Comparison of ENCODE assay signal across 14 cellular contexts in the genomic region with DNA sequence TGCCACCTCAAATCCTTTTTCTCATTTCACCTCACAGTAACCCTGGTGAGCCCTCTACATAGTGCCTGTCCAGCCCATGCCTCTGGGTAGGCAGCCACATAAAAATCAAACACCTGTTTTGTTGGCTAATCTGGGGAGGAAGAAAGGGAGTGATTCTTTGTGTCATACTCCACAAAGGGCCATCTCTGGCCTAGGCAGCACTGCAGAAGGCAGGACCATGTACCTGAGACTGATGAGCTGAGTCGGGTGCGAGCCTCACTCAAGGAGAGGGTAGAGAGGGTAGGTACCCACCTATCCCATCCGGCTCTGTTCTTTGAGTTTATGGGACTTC. TPM values are rescaled to one million over a fixed set of nuclear protein-coding genes. Genes with fewer than 3 reads are reported as not detected.
DNase-seq lines count a peak whose midpoint lies in the region; ATAC-seq, FAIRE-seq and TF ChIP-seq lines count a peak whose summit lies in the region.
"Had no signal": no experiment of that assay in that cellular context is flagged by ENCODE, and none has a peak within 500 bp of the region (broad histone marks: within the 10 kb centered on the region; RNA-seq: fewer than 3 reads in every experiment).

No MANE protein-coding gene starts in this region.

- no peak for DNase-seq in activated CD8-positive, alpha-beta T cell treated with anti-CD3 and anti-CD28 coated beads, Interleukin-2, amount 10 ng/mL, durations not matched to agents 7 days and 5 days
- DNase-seq in activated CD8-positive, alpha-beta T cell treated with anti-CD3 and anti-CD28 coated beads for 36 hours, result no peak
- DNase-seq in myocyte (ENCODE audit: low read depth) (peak; percentile 52), upper lobe of left lung (no peak), frontal cortex (ENCODE audit: low spot score in 2 of 2) (no peak), cerebellar cortex (ENCODE audit: low spot score) (no peak)
- DNase-seq in effector CD8-positive, alpha-beta T cell (lab: John Stamatoyannopoulos, UW), result no peak
- DNase-seq: activated T-cell treated with anti-CD3 and anti-CD28 coated beads, Interleukin-2, amount 50 U/mL, for 24 hours; anterior cingulate cortex; NCI-H1048; WERI-Rb-1 had no signal

- H3K4me3 ChIP-seq in esophagus (ENCODE audit: low read depth in 1 of 2, low read length in 2 of 2) (no peak overlapping the region), upper lobe of left lung (no peak overlapping the region)

- POLR2A ChIA-PET in activated CD8-positive, alpha-beta T cell treated with anti-CD3 and anti-CD28 coated beads, Interleukin-2, amount 10 ng/mL, durations not matched to agents 7 days and 5 days (lab: Charles Lee), result no interaction called here
- POLR2A ChIA-PET in activated CD8-positive, alpha-beta T cell treated with anti-CD3 and anti-CD28 coated beads for 36 hours (lab: Charles Lee), result no interaction called here

- WGBS in esophagus, 2 donors, result 97 to 98% methylated on average over 3 of the region's 3 CpGs
- 91 to 100% methylated on average over 3 of the region's 3 CpGs for WGBS in upper lobe of left lung, 2 donors

- FAIRE-seq in frontal cortex (lab: Jason Lieb, UNC), result no peak
- FAIRE-seq: A204.1, D721Med had no signal

- TF ChIP-seq CTCF in activated CD8-positive, alpha-beta T cell treated with anti-CD3 and anti-CD28 coated beads for 36 hours (IDR thresholded peaks at IDR 0.05), result no peak
- TF ChIP-seq CTCF in upper lobe of left lung (IDR thresholded peaks at IDR 0.05), result no peak

- H3K36me3 ChIP-seq in esophagus (ENCODE audit: control insufficient read depth in 2 of 2, insufficient read depth in 2 of 2, low read length in 1 of 2) (no peaks in the 10 kb centered on the region), upper lobe of left lung (no peaks in the 10 kb centered on the region)

- peak; percentile 15 for ATAC-seq in activated CD8-positive, alpha-beta T cell treated with anti-CD3 and anti-CD28 coated beads, Interleukin-2, amount 10 ng/mL, durations not matched to agents 7 days and 5 days
- ATAC-seq in activated CD8-positive, alpha-beta T cell treated with anti-CD3 and anti-CD28 coated beads for 36 hours, result no peak
- no peak for ATAC-seq in upper lobe of left lung (ENCODE audit: low FRiP score in 2 of 2)

- intact Hi-C loops in activated CD8-positive, alpha-beta T cell treated with anti-CD3 and anti-CD28 coated beads for 36 hours (cut with micrococcal nuclease), result loop anchor here (10.0 kb wide), 1 partner anchor 103 kb away; no protein-coding TSS in a partner anchor

- H3K27ac ChIP-seq in esophagus (ENCODE audit: low read depth in 2 of 2, low read length in 1 of 2) (peak overlapping the region; percentile 61 to 87), upper lobe of left lung (peak overlapping the region; percentile 45 to 59 (median 57))
- H3K27ac ChIP-seq: WERI-Rb-1 had no signal

- H3K9me3 ChIP-seq in esophagus (ENCODE audit: control insufficient read depth in 2 of 2, insufficient read depth in 1 of 2, low read depth in 1 of 2, low read length in 1 of 2), result no peaks in the 10 kb centered on the region
- H3K9me3 ChIP-seq in upper lobe of left lung, result no peaks in the 10 kb centered on the region

- H3K9me3 Mint-ChIP-seq in activated CD8-positive, alpha-beta T cell treated with anti-CD3 and anti-CD28 coated beads, Interleukin-2, amount 10 ng/mL, durations not matched to agents 7 days and 5 days (ENCODE audit: insufficient read depth), result no peaks in the 10 kb centered on the region
- no peaks in the 10 kb centered on the region for H3K9me3 Mint-ChIP-seq in activated CD8-positive, alpha-beta T cell treated with anti-CD3 and anti-CD28 coated beads for 36 hours
- H3K9me3 Mint-ChIP-seq: activated T-cell treated with anti-CD3 and anti-CD28 coated beads, Interleukin-2, amount 50 U/mL, for 24 hours had no signal

- TF ChIP-seq EP300 in upper lobe of left lung (IDR thresholded peaks at IDR 0.05), result no peak

- H3K4me3 Mint-ChIP-seq in activated CD8-positive, alpha-beta T cell treated with anti-CD3 and anti-CD28 coated beads, Interleukin-2, amount 10 ng/mL, durations not matched to agents 7 days and 5 days, result no peak overlapping the region
- no peak overlapping the region for H3K4me3 Mint-ChIP-seq in activated CD8-positive, alpha-beta T cell treated with anti-CD3 and anti-CD28 coated beads for 36 hours
- H3K4me3 Mint-ChIP-seq: activated T-cell treated with anti-CD3 and anti-CD28 coated beads, Interleukin-2, amount 50 U/mL, for 24 hours had no signal

- no peaks in the 10 kb centered on the region for H3K36me3 Mint-ChIP-seq in activated CD8-positive, alpha-beta T cell treated with anti-CD3 and anti-CD28 coated beads, Interleukin-2, amount 10 ng/mL, durations not matched to agents 7 days and 5 days (ENCODE audit: low read depth)
- H3K36me3 Mint-ChIP-seq in activated CD8-positive, alpha-beta T cell treated with anti-CD3 and anti-CD28 coated beads for 36 hours (ENCODE audit: low read depth), result no peaks in the 10 kb centered on the region

- peaks cover 5% of the 10 kb centered on the region for H3K27me3 Mint-ChIP-seq in activated CD8-positive, alpha-beta T cell treated with anti-CD3 and anti-CD28 coated beads, Interleukin-2, amount 10 ng/mL, durations not matched to agents 7 days and 5 days (ENCODE audit: low read depth)
- H3K27me3 Mint-ChIP-seq in activated CD8-positive, alpha-beta T cell treated with anti-CD3 and anti-CD28 coated beads for 36 hours, result no peaks in the 10 kb centered on the region
- H3K27me3 Mint-ChIP-seq: activated T-cell treated with anti-CD3 and anti-CD28 coated beads, Interleukin-2, amount 50 U/mL, for 24 hours had no signal

- TF ChIP-seq POLR2A in upper lobe of left lung (IDR thresholded peaks at IDR 0.05), result no peak

- H3K27ac Mint-ChIP-seq in activated CD8-positive, alpha-beta T cell treated with anti-CD3 and anti-CD28 coated beads, Interleukin-2, amount 10 ng/mL, durations not matched to agents 7 days and 5 days, result no peak overlapping the region
- no peak overlapping the region for H3K27ac Mint-ChIP-seq in activated CD8-positive, alpha-beta T cell treated with anti-CD3 and anti-CD28 coated beads for 36 hours
- H3K27ac Mint-ChIP-seq: activated T-cell treated with anti-CD3 and anti-CD28 coated beads, Interleukin-2, amount 50 U/mL, for 24 hours had no signal

- H3K4me1 Mint-ChIP-seq in activated CD8-positive, alpha-beta T cell treated with anti-CD3 and anti-CD28 coated beads, Interleukin-2, amount 10 ng/mL, durations not matched to agents 7 days and 5 days (ENCODE audit: low read depth), result peaks cover 9% of the 10 kb centered on the region
- H3K4me1 Mint-ChIP-seq in activated CD8-positive, alpha-beta T cell treated with anti-CD3 and anti-CD28 coated beads for 36 hours (ENCODE audit: low read depth), result no peaks in the 10 kb centered on the region

- H3K27me3 ChIP-seq in esophagus (ENCODE audit: control insufficient read depth in 1 of 2, insufficient read depth in 2 of 2, low read length in 2 of 2), result no peaks in the 10 kb centered on the region
- H3K27me3 ChIP-seq in upper lobe of left lung, result no peaks in the 10 kb centered on the region

- peaks cover 0 to 12% of the 10 kb centered on the region in 2 donors for H3K4me1 ChIP-seq in esophagus (ENCODE audit: control insufficient read depth in 2 of 2, insufficient read depth in 2 of 2, low read length in 1 of 2)
- H3K4me1 ChIP-seq in upper lobe of left lung, result peaks cover 15 to 23% (median 19%) of the 10 kb centered on the region in 4 donors

- CTCF ChIA-PET in activated CD8-positive, alpha-beta T cell treated with anti-CD3 and anti-CD28 coated beads, Interleukin-2, amount 10 ng/mL, durations not matched to agents 7 days and 5 days (lab: Charles Lee), result no interaction called here
- CTCF ChIA-PET in activated CD8-positive, alpha-beta T cell treated with anti-CD3 and anti-CD28 coated beads for 36 hours (lab: Charles Lee), result no interaction called here

RNA-seq across cellular contexts. Expression of a gene that starts 7.8 kb away (rescaled TPM):
- total RNA-seq in activated CD8-positive, alpha-beta T cell treated with anti-CD3 and anti-CD28 coated beads, Interleukin-2, amount 10 ng/mL, durations not matched to agents 7 days and 5 days, result under 1 TPM; 0.42 TPM
- 1 to 10 TPM; 1.0 to 1.5 TPM for total RNA-seq in activated CD8-positive, alpha-beta T cell treated with anti-CD3 and anti-CD28 coated beads for 36 hours
- 10 to 100 TPM; 28.6 to 33.5 TPM for polyA plus RNA-seq in esophagus
- total RNA-seq in myocyte, result 31.4 and 45.5 TPM in 2 replicates
- 48.0 TPM for polyA plus RNA-seq in myocyte (2012)
- 10 to 100 TPM in 5 of 6 donors, 1 to 10 TPM in 1; 9.9 to 18.1 (median 12.5) TPM for total RNA-seq in upper lobe of left lung
- 9.8 TPM for total RNA-seq in frontal cortex

RNA-seq across cellular contexts. Expression of a gene that starts 36.7 kb away (rescaled TPM):
- under 1 TPM; 0.34 to 0.82 TPM for total RNA-seq in activated CD8-positive, alpha-beta T cell treated with anti-CD3 and anti-CD28 coated beads, Interleukin-2, amount 10 ng/mL, durations not matched to agents 7 days and 5 days
- total RNA-seq in activated CD8-positive, alpha-beta T cell treated with anti-CD3 and anti-CD28 coated beads for 36 hours, result 1 to 10 TPM; 1.7 to 1.9 TPM
- polyA plus RNA-seq in esophagus, result 10 to 100 TPM; 10.5 to 13.7 TPM
- total RNA-seq in myocyte (0.21 TPM in 1 of 2 replicates, not detected in the other), upper lobe of left lung (100 to 1,000 TPM in 3 of 6 donors, 10 to 100 TPM in 3; 51.6 to 223 (median 99.2) TPM), frontal cortex (2.0 TPM)
- 0.48 TPM for polyA plus RNA-seq in myocyte (2012)

Comparison
In these comparisons a context has a peak if more than half of its experiments do, and no peak if none do; other contexts are left out.
1. RNA of a gene that starts 36.7 kb away (total RNA-seq): 51.6 to 223 TPM in upper lobe of left lung; 2.0 TPM in frontal cortex (single experiment), 1.7 to 1.9 TPM in activated CD8-positive, alpha-beta T cell treated with anti-CD3 and anti-CD28 coated beads for 36 hours, 0.34 to 0.82 TPM in activated CD8-positive, alpha-beta T cell treated with anti-CD3 and anti-CD28 coated beads, Interleukin-2, amount 10 ng/mL, durations not matched to agents 7 days and 5 days and 0.21 TPM in myocyte; every median in the first group is over 10 times any median in the second.